8 cellular contexts compared by ENCODE assay signal in the genomic region with DNA sequence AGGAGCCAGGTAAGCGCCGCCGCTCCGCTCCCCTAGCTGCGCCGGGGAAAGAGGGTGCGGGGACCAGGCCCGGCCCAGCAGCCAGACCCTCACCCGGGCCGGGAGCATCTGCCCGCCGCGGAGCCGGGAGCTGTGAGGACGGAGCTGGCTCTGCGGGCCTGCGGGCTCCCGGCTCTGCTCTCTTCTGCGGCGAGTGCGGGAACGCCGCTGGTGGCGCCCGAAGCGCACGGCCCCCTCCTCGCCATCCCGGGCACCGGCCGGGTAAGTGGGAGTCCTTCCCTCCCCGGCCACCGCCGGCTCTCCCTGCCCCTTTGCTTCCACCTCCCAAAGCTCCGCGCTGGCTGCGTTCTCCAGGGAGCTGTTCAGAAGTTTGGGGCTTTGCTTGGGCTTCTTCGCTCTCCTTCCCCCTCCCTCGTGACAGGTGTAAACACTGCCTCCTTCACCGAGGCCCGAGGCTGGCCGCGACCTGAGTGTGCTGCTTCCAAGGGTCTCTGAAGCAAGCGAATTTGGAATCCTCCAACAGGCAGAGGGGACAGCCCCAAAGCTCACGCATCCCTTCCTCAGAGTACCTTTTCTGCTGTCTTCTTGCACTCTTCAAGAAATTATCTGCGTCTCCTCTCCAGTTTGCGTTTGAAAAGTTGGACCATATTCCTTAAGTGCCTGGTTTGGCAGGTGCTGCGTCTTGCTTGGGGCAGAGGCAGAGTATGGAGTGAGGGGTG. TPM values are rescaled to one million over a fixed set of nuclear protein-coding genes. Genes with fewer than 3 reads are reported as not detected.
DNase-seq lines count a peak whose midpoint lies in the region; ATAC-seq and TF ChIP-seq lines count a peak whose summit lies in the region.

No MANE protein-coding gene starts in this region.

- peak overlapping the region; percentile 89 for H3K23ac ChIP-seq in neuronal stem cell (ENCODE audit: low read depth, low read length, poor library complexity)

- H3K27ac ChIP-seq in neuronal stem cell (replicated peaks; ENCODE audit: low read length): peak overlapping the region; percentile 71

- H2BK15ac ChIP-seq in neuronal stem cell (ENCODE audit: low read length): peak overlapping the region; percentile 89

- no peak overlapping the region for H2AK5ac ChIP-seq in neuronal stem cell (ENCODE audit: low read depth, low read length)

- no peak overlapping the region for H2BK12ac ChIP-seq in neuronal stem cell (ENCODE audit: low read length)

- DNase-seq in EH (ENCODE audit: low read depth) (peak; percentile 26), Kasumi-1 (lab: John Stamatoyannopoulos, UW) (peak; percentile 29 to 43), fibroblast of the aortic adventitia (ENCODE audit: low read depth) (peak; percentile 5), neuronal stem cell (ENCODE audit: low spot score) (no peak), Ammon's horn (ENCODE audit: low spot score) (no peak), T1000 (lab: John Stamatoyannopoulos, UW) (no peak)
- peak; percentile 68 for DNase-seq in activated T-cell treated with anti-CD3 and anti-CD28 coated beads, Interleukin-2, amount 50 U/mL, for 24 hours

- H2AFZ ChIP-seq in neuronal stem cell (ENCODE audit: low read length): peak overlapping the region; percentile 94

- peaks cover 5% of the 10 kb centered on the region for H3K79me1 ChIP-seq in neuronal stem cell (ENCODE audit: low read depth, low read length)

- no peaks in the 10 kb centered on the region for H3K9me3 ChIP-seq in neuronal stem cell (replicated peaks in 1 of 2; ENCODE audit: control insufficient read depth in 2 of 2, insufficient read depth in 1 of 2, low read depth in 1 of 2, low read length in 2 of 2)

- H3K18ac ChIP-seq in neuronal stem cell (ENCODE audit: low read length): peak overlapping the region; percentile 86

- no peaks in the 10 kb centered on the region for H3K9me3 Mint-ChIP-seq in activated T-cell treated with anti-CD3 and anti-CD28 coated beads, Interleukin-2, amount 50 U/mL, for 24 hours

- H3K4me2 ChIP-seq in neuronal stem cell (ENCODE audit: insufficient read depth, low read length, poor library complexity, severe bottlenecking): peak overlapping the region; percentile 91

- peak overlapping the region; percentile 88 for H3K9ac ChIP-seq in neuronal stem cell (ENCODE audit: low read depth, low read length, poor library complexity)

- H2BK5ac ChIP-seq in neuronal stem cell (ENCODE audit: low read length): peak overlapping the region; percentile 1

- no peaks in the 10 kb centered on the region for H3K27me3 ChIP-seq in neuronal stem cell (ENCODE audit: control insufficient read depth in 3 of 3, insufficient read depth in 3 of 3, low read depth in 1 of 3, low read length in 3 of 3)

- no peak overlapping the region for H2BK120ac ChIP-seq in neuronal stem cell (ENCODE audit: low read depth, low read length)

- H3K27me3 Mint-ChIP-seq in activated T-cell treated with anti-CD3 and anti-CD28 coated beads, Interleukin-2, amount 50 U/mL, for 24 hours: no peaks in the 10 kb centered on the region

- peaks cover 42% of the 10 kb centered on the region for H3K36me3 Mint-ChIP-seq in activated T-cell treated with anti-CD3 and anti-CD28 coated beads, Interleukin-2, amount 50 U/mL, for 24 hours (ENCODE audit: low read depth)

- H3K4me1 ChIP-seq in neuronal stem cell (ENCODE audit: control insufficient read depth in 2 of 2, insufficient read depth in 1 of 2, low read depth in 1 of 2, low read length in 2 of 2): peaks cover 2 to 5% of the 10 kb centered on the region in 2 donors

- peak overlapping the region; percentile 100 for H3K27ac Mint-ChIP-seq in activated T-cell treated with anti-CD3 and anti-CD28 coated beads, Interleukin-2, amount 50 U/mL, for 24 hours

- no peak overlapping the region for H3K4ac ChIP-seq in neuronal stem cell (ENCODE audit: low read length)

- peaks cover 41% of the 10 kb centered on the region for H3K4me1 Mint-ChIP-seq in activated T-cell treated with anti-CD3 and anti-CD28 coated beads, Interleukin-2, amount 50 U/mL, for 24 hours (ENCODE audit: low read depth)

- H3K36me3 ChIP-seq in neuronal stem cell (replicated peaks in 1 of 2; ENCODE audit: control insufficient read depth in 2 of 2, insufficient read depth in 2 of 2, low read length in 2 of 2): no peaks in the 10 kb centered on the region

- H3K4me3 ChIP-seq in fibroblast of the aortic adventitia (ENCODE audit: low read depth, low read length) (peak overlapping the region; percentile 90), neuronal stem cell (ENCODE audit: low read length in 2 of 2) (peak overlapping the region; percentile 84 to 98)

- peak; percentile 9 for ATAC-seq in GM21619 (IDR thresholded peaks at IDR 0.05; ENCODE audit: unreplicated experiment)

- no CpG with 5 or more reads among the region's 48 CpGs for WGBS in neuronal stem cell (ENCODE audit: extremely low coverage in 2 of 2, insufficient read length in 2 of 2, insufficient replicate concordance in 1 of 2), 2 donors

- H3K14ac ChIP-seq in neuronal stem cell (ENCODE audit: low read length): peak overlapping the region; percentile 82

- no peak for TF ChIP-seq CTCF in fibroblast of the aortic adventitia (IDR thresholded peaks at IDR 0.05; ENCODE audit: insufficient read depth, low read length)

- no peak overlapping the region for H4K91ac ChIP-seq in neuronal stem cell (ENCODE audit: low read depth, low read length, poor library complexity)

- H4K8ac ChIP-seq in neuronal stem cell (ENCODE audit: low read depth, low read length): no peak overlapping the region

- H3K4me3 Mint-ChIP-seq in activated T-cell treated with anti-CD3 and anti-CD28 coated beads, Interleukin-2, amount 50 U/mL, for 24 hours: peak overlapping the region; percentile 99

RNA-seq across cellular contexts. Expression of gene AFTPH, which starts 0.6 kb away (rescaled TPM):
- 23.6 and 29.8 TPM in 2 replicates for total RNA-seq in fibroblast of the aortic adventitia (ENCODE audit: low replicate concordance)
- 19.0 TPM for polyA plus RNA-seq in neuronal stem cell (2013, experiment 1 of 2)
- 19.2 TPM for polyA plus RNA-seq in neuronal stem cell (2013, experiment 2 of 2)

Comparison
In these comparisons a context has a peak if more than half of its experiments do, and no peak if none do; other contexts are left out.
1. DNase-seq: peak in EH (single experiment), Kasumi-1 (2 of 2), activated T-cell treated with anti-CD3 and anti-CD28 coated beads, Interleukin-2, amount 50 U/mL, for 24 hours (single experiment) and fibroblast of the aortic adventitia (single experiment); none in neuronal stem cell (single experiment), Ammon's horn (single experiment) and T1000 (single experiment).